ENCODE assay signal across 13 cellular contexts in the genomic region with DNA sequence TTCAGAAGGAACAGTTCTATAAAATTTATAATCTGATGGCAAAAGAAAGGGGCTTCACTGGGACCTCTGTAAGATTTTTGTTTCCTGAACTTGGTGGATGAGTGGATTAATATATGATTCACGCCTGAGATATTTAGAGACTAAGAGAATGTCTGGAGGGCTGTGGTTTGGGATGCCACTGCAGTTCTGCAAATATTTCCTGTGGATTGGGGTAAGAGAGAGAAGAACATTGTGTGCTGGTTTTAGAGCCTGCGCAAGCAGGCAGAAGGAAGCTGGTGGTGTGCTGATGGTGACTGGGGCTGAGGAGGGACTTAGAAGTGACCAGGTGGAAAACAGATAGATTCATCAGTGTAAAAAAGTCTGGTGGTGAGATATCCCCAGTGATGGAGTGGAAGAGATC.
DNase-seq lines count a peak whose midpoint lies in the region; ATAC-seq and TF ChIP-seq lines count a peak whose summit lies in the region.
"Had no signal": no experiment of that assay in that cellular context is flagged by ENCODE, and none has a peak within 500 bp of the region (broad histone marks: within the 10 kb centered on the region; RNA-seq: fewer than 3 reads in every experiment).

No MANE protein-coding gene starts in this region.

- H3K27me3 ChIP-seq in skeletal muscle satellite cell (ENCODE audit: control insufficient read depth, insufficient read depth, low read length) (no peaks in the 10 kb centered on the region), BE2C (peaks cover 2% of the 10 kb centered on the region; the same call in 1 of the 2 replicates), right cardiac atrium (ENCODE audit: control insufficient read depth, insufficient read depth) (no peaks in the 10 kb centered on the region)

- no peak for TF ChIP-seq CTCF in fibroblast of pulmonary artery (IDR thresholded peaks at IDR 0.05; ENCODE audit: low read length, missing control alignments)
- no peak for TF ChIP-seq CTCF in BE2C (IDR thresholded peaks at IDR 0.05; ENCODE audit: low read depth, low read length)

- H3K9me3 ChIP-seq in skeletal muscle satellite cell (replicated peaks; ENCODE audit: low read length) (no peaks in the 10 kb centered on the region), BE2C (no peaks in the 10 kb centered on the region), right cardiac atrium (ENCODE audit: control insufficient read depth, low read length) (no peaks in the 10 kb centered on the region)

- intact Hi-C loops in right cardiac atrium (cut with DNase I): no loop called here

- ATAC-seq in right cardiac atrium: no peak

- peaks cover 10% of the 10 kb centered on the region for H3K36me3 ChIP-seq in skeletal muscle satellite cell (ENCODE audit: insufficient read depth, low read length)
- H3K36me3 ChIP-seq in BE2C: no peaks in the 10 kb centered on the region

- H3K4me2 ChIP-seq in skeletal muscle satellite cell (ENCODE audit: low read length): peak overlapping the region; percentile 48
- H3K4me2 ChIP-seq: PC-9 had no signal

- peak overlapping the region; percentile 87 for H3K9ac ChIP-seq in skeletal muscle satellite cell (ENCODE audit: low read depth, low read length)

- H3K27ac ChIP-seq in right cardiac atrium (ENCODE audit: low read length): no peak overlapping the region
- H3K27ac ChIP-seq: PC-9 had no signal

- H3K4me3 ChIP-seq in fibroblast of pulmonary artery (replicated peaks; ENCODE audit: low read depth, low read length) (no peak overlapping the region), skeletal muscle satellite cell (ENCODE audit: low read length) (peak overlapping the region; percentile 36), BE2C (ENCODE audit: low read depth, low read length) (no peak overlapping the region), right cardiac atrium (ENCODE audit: low read length) (no peak overlapping the region)
- H3K4me3 ChIP-seq: lung, PC-9 had no signal

- DNase-seq in GM03348 (ENCODE audit: low spot score) (peak; percentile 85), SKM-1 treated with dmso at 0.1 percent for 144 hours (lab: John Stamatoyannopoulos, UW; ENCODE audit: unreplicated experiment) (peak; percentile 41), fibroblast of pulmonary artery (ENCODE audit: low read depth) (peak; percentile 96), ecto neural progenitor cell (ENCODE audit: low spot score) (no peak), BE2C (no peak), NCI-H345 treated with DMSO at 0.1 percent for 48 hours (lab: John Stamatoyannopoulos, UW; ENCODE audit: unreplicated experiment) (no peak), right cardiac atrium (no peak)
- DNase-seq: activated naive CD4-positive, alpha-beta T cell treated with Interleukin-2 at 50 U/mL for 16 hours; erythroblast; NCI-H187 had no signal

- peaks cover 59% of the 10 kb centered on the region for H3K4me1 ChIP-seq in skeletal muscle satellite cell (ENCODE audit: control insufficient read depth, insufficient read depth, low read length)
- H3K4me1 ChIP-seq in BE2C: no peaks in the 10 kb centered on the region
- H3K4me1 ChIP-seq in right cardiac atrium (ENCODE audit: control insufficient read depth, insufficient read depth, low read length): no peaks in the 10 kb centered on the region

- WGBS in right cardiac atrium: 81% methylated on average over 2 of the region's 2 CpGs

Comparison
In these comparisons a context has a peak if more than half of its experiments do, and no peak if none do; other contexts are left out.
1. DNase-seq: peak in GM03348 (single experiment), SKM-1 treated with dmso at 0.1 percent for 144 hours (single experiment) and fibroblast of pulmonary artery (single experiment); none in ecto neural progenitor cell (single experiment), BE2C (single experiment), NCI-H345 treated with DMSO at 0.1 percent for 48 hours (single experiment) and right cardiac atrium (0 of 3).